20 cellular contexts compared by ENCODE assay signal in genomic region chr3:107978116-107979057, GRCh38.
DNase-seq lines count a peak whose midpoint lies in the region; ATAC-seq and TF ChIP-seq lines count a peak whose summit lies in the region.
"Had no signal": no experiment of that assay in that cellular context is flagged by ENCODE, and none has a peak within 500 bp of the region (broad histone marks: within the 10 kb centered on the region; RNA-seq: fewer than 3 reads in every experiment).

No MANE protein-coding gene starts in this region.

- CTCF ChIA-PET in activated naive CD4-positive, alpha-beta T cell treated with anti-CD3 and anti-CD28 coated beads, Interleukin-2, amount 10 ng/mL, durations not matched to agents 7 days and 5 days (lab: Charles Lee) = interaction anchor here (1.1 kb wide), 1 partner anchor 176 kb away, joined by 3 read pairs; no protein-coding TSS in a partner anchor
- CTCF ChIA-PET in Calu3 (lab: Charles Lee) = interaction anchor here (2.1 kb wide), 1 partner anchor 8 kb away, joined by 7 read pairs; no protein-coding TSS in a partner anchor

- ATAC-seq in T-helper 17 cell (peak; percentile 54), HG03095 (IDR thresholded peaks at IDR 0.05; ENCODE audit: unreplicated experiment) (no peak)
- ATAC-seq in stimulated activated effector memory CD8-positive, alpha-beta T cell treated with anti-CD3 and anti-CD28 coated beads, Interleukin-12 subunit alpha, Interleukin-12 subunit beta, amount 100 ng/mL, for 72 hours = no peak
- ATAC-seq: SK-N-SH treated with all-trans-retinoic acid at 6 μM for 48 hours had no signal

- TF ChIP-seq CTCF in Calu3 (IDR thresholded peaks at IDR 0.05; ENCODE audit: unreplicated experiment) = no peak

- no TSS peak for BruUV-seq in Calu3 (replicated peaks; lab: Mats Ljungman, UMichigan)

- no peaks in the 10 kb centered on the region for H3K9me3 Mint-ChIP-seq in activated naive CD4-positive, alpha-beta T cell treated with anti-CD3 and anti-CD28 coated beads, Interleukin-2, amount 10 ng/mL, durations not matched to agents 7 days and 5 days
- no peaks in the 10 kb centered on the region for H3K9me3 Mint-ChIP-seq in stimulated activated effector memory CD8-positive, alpha-beta T cell treated with anti-CD3 and anti-CD28 coated beads, Interleukin-12 subunit alpha, Interleukin-12 subunit beta, amount 100 ng/mL, for 72 hours
- no peaks in the 10 kb centered on the region for H3K9me3 Mint-ChIP-seq in Calu3 (ENCODE audit: low read depth, unreplicated experiment)
- H3K9me3 Mint-ChIP-seq: activated B cell treated with CpG ODN at 0.5 μM for 24 hours had no signal

- intact Hi-C loops in Calu3 (cut with micrococcal nuclease; ENCODE audit: unreplicated experiment) = no loop called here

- peaks cover 11% of the 10 kb centered on the region for H3K27me3 Mint-ChIP-seq in activated naive CD4-positive, alpha-beta T cell treated with anti-CD3 and anti-CD28 coated beads, Interleukin-2, amount 10 ng/mL, durations not matched to agents 7 days and 5 days
- H3K27me3 Mint-ChIP-seq in T-helper 17 cell (no peaks in the 10 kb centered on the region), Calu3 (ENCODE audit: unreplicated experiment) (no peaks in the 10 kb centered on the region)
- H3K27me3 Mint-ChIP-seq: activated B cell treated with CpG ODN at 0.5 μM for 24 hours had no signal

- peaks cover 59% of the 10 kb centered on the region for H3K4me1 Mint-ChIP-seq in activated naive CD4-positive, alpha-beta T cell treated with anti-CD3 and anti-CD28 coated beads, Interleukin-2, amount 10 ng/mL, durations not matched to agents 7 days and 5 days
- H3K4me1 Mint-ChIP-seq in T-helper 17 cell (peaks cover 55% of the 10 kb centered on the region), Calu3 (ENCODE audit: low read depth, unreplicated experiment) (peaks cover 30% of the 10 kb centered on the region)
- peaks cover 39% of the 10 kb centered on the region for H3K4me1 Mint-ChIP-seq in stimulated activated effector memory CD8-positive, alpha-beta T cell treated with anti-CD3 and anti-CD28 coated beads, Interleukin-12 subunit alpha, Interleukin-12 subunit beta, amount 100 ng/mL, for 72 hours

- no peak for DNase-seq in activated naive CD4-positive, alpha-beta T cell treated with anti-CD3 and anti-CD28 coated beads, Interleukin-2, amount 10 ng/mL, durations not matched to agents 7 days and 5 days
- no peak for DNase-seq in activated naive CD4-positive, alpha-beta T cell treated with anti-CD3 and anti-CD28 coated beads, Interleukin-2, amount 50 U/mL, for 16 hours
- DNase-seq in T-helper 17 cell (no peak), islet precursor cell (peak; percentile 27), Calu3 (no peak), anterior cingulate cortex (lab: John Stamatoyannopoulos, UW) (no peak)
- DNase-seq in stimulated activated effector memory CD8-positive, alpha-beta T cell treated with anti-CD3 and anti-CD28 coated beads, Interleukin-12 subunit alpha, Interleukin-12 subunit beta, amount 100 ng/mL, for 72 hours (ENCODE audit: low spot score in 2 of 2) = no peak
- DNase-seq: activated B cell treated with CpG ODN at 0.5 μM for 24 hours; esophagus squamous epithelium; HCEC 1CT; head of caudate nucleus; MM.1S; NCI-H2029; NCI-H524 treated with DMSO at 0.1 percent for 48 hours; pancreas; PC-9; stimulated activated CD4-positive, alpha-beta T cell treated with anti-CD3 and anti-CD28 coated beads, Interleukin-12 subunit alpha, Interleukin-12 subunit beta, amount 100 ng/mL, for 4 hours had no signal

- peaks cover 9% of the 10 kb centered on the region for H3K36me3 Mint-ChIP-seq in activated naive CD4-positive, alpha-beta T cell treated with anti-CD3 and anti-CD28 coated beads, Interleukin-2, amount 10 ng/mL, durations not matched to agents 7 days and 5 days
- no peaks in the 10 kb centered on the region for H3K36me3 Mint-ChIP-seq in T-helper 17 cell (ENCODE audit: low read depth)
- H3K36me3 Mint-ChIP-seq in stimulated activated effector memory CD8-positive, alpha-beta T cell treated with anti-CD3 and anti-CD28 coated beads, Interleukin-12 subunit alpha, Interleukin-12 subunit beta, amount 100 ng/mL, for 72 hours = no peaks in the 10 kb centered on the region
- H3K36me3 Mint-ChIP-seq in Calu3 (ENCODE audit: insufficient read depth, unreplicated experiment) = no peaks in the 10 kb centered on the region

- H3K9me3 ChIP-seq in T-helper 17 cell (ENCODE audit: control insufficient read depth, low read length, poor library complexity, severe bottlenecking) = no peaks in the 10 kb centered on the region
- H3K9me3 ChIP-seq: esophagus squamous epithelium, vagina had no signal

- H3K4me3 Mint-ChIP-seq in activated naive CD4-positive, alpha-beta T cell treated with anti-CD3 and anti-CD28 coated beads, Interleukin-2, amount 10 ng/mL, durations not matched to agents 7 days and 5 days = peak overlapping the region; percentile 27
- H3K4me3 Mint-ChIP-seq in T-helper 17 cell (peak overlapping the region; percentile 68), Calu3 (ENCODE audit: low read depth, unreplicated experiment) (no peak overlapping the region)
- no peak overlapping the region for H3K4me3 Mint-ChIP-seq in stimulated activated effector memory CD8-positive, alpha-beta T cell treated with anti-CD3 and anti-CD28 coated beads, Interleukin-12 subunit alpha, Interleukin-12 subunit beta, amount 100 ng/mL, for 72 hours
- H3K4me3 Mint-ChIP-seq: activated B cell treated with CpG ODN at 0.5 μM for 24 hours had no signal

- no peak overlapping the region for H3K27ac Mint-ChIP-seq in activated naive CD4-positive, alpha-beta T cell treated with anti-CD3 and anti-CD28 coated beads, Interleukin-2, amount 10 ng/mL, durations not matched to agents 7 days and 5 days
- H3K27ac Mint-ChIP-seq in T-helper 17 cell (peak overlapping the region; percentile 94), Calu3 (ENCODE audit: unreplicated experiment) (no peak overlapping the region)
- peak overlapping the region; percentile 1 for H3K27ac Mint-ChIP-seq in stimulated activated effector memory CD8-positive, alpha-beta T cell treated with anti-CD3 and anti-CD28 coated beads, Interleukin-12 subunit alpha, Interleukin-12 subunit beta, amount 100 ng/mL, for 72 hours
- H3K27ac Mint-ChIP-seq: activated B cell treated with CpG ODN at 0.5 μM for 24 hours had no signal

Comparison
In these comparisons a context has a peak if more than half of its experiments do, and no peak if none do; other contexts are left out.
1. H3K27ac Mint-ChIP-seq: peak in T-helper 17 cell (single experiment) and stimulated activated effector memory CD8-positive, alpha-beta T cell treated with anti-CD3 and anti-CD28 coated beads, Interleukin-12 subunit alpha, Interleukin-12 subunit beta, amount 100 ng/mL, for 72 hours (single experiment); none in activated naive CD4-positive, alpha-beta T cell treated with anti-CD3 and anti-CD28 coated beads, Interleukin-2, amount 10 ng/mL, durations not matched to agents 7 days and 5 days (single experiment) and Calu3 (single experiment).
2. H3K4me3 Mint-ChIP-seq: peak in activated naive CD4-positive, alpha-beta T cell treated with anti-CD3 and anti-CD28 coated beads, Interleukin-2, amount 10 ng/mL, durations not matched to agents 7 days and 5 days (single experiment) and T-helper 17 cell (single experiment); none in stimulated activated effector memory CD8-positive, alpha-beta T cell treated with anti-CD3 and anti-CD28 coated beads, Interleukin-12 subunit alpha, Interleukin-12 subunit beta, amount 100 ng/mL, for 72 hours (single experiment) and Calu3 (single experiment).